ENCODE assay signal across 8 cellular contexts in genomic region chr21:13980115-13980662, GRCh38.
DNase-seq lines count a peak whose midpoint lies in the region; ATAC-seq and TF ChIP-seq lines count a peak whose summit lies in the region.
"Not testable (repeated sequence)": the region's sequence is repeated elsewhere in the genome, so short reads cannot be mapped to it uniquely, and the experiment has no call there.

No MANE protein-coding gene starts in this region.

- peak overlapping the region; percentile 82 for H2AFZ ChIP-seq in mammary epithelial cell (ENCODE audit: low read depth, low read length)

- H3K4me2 ChIP-seq in mammary epithelial cell (ENCODE audit: insufficient read depth, low read depth, low read length) = peak overlapping the region; percentile 68

- not testable (repeated sequence) for H3K4me1 ChIP-seq in mammary epithelial cell (ENCODE audit: insufficient read depth, low read length)

- intact Hi-C loops in mammary epithelial cell (cut with micrococcal nuclease) = loop anchor here (5.0 kb wide), 1 partner anchor 137 kb away; no protein-coding TSS in a partner anchor

- CTCF ChIA-PET in mammary epithelial cell (lab: Charles Lee; ENCODE audit: low non-redundant PET) = not testable (repeated sequence)

- H3K36me3 ChIP-seq in mammary epithelial cell (ENCODE audit: insufficient read depth, low read length) = not testable (repeated sequence)

- not testable (repeated sequence) for H3K27me3 ChIP-seq in mammary epithelial cell (ENCODE audit: insufficient read depth, low read length)

- H3K27ac ChIP-seq in C4-2B; mammary epithelial cell (ENCODE audit: insufficient read depth, low read depth, low read length): not testable (repeated sequence)

- peak; percentile 88 for ATAC-seq in GM19324 (IDR thresholded peaks at IDR 0.05; ENCODE audit: low FRiP score, unreplicated experiment)
- ATAC-seq in HG03097 (IDR thresholded peaks at IDR 0.05; ENCODE audit: low FRiP score, unreplicated experiment) = peak; percentile 97

- in situ Hi-C loops in mammary epithelial cell (cut with MboI; ENCODE audit: low sequenced_read_pairs in 2 of 2) = not testable (repeated sequence)

- TF ChIP-seq CTCF in C4-2B (conservative IDR thresholded peaks at IDR 0.05) (peak; percentile 57), mammary epithelial cell (conservative IDR thresholded peaks at IDR 0.05 in 1 of 2, IDR thresholded peaks at IDR 0.05 in 1 of 2; ENCODE audit: extremely low read depth in 1 of 2, insufficient read depth in 1 of 2, low read depth in 1 of 2, low read length in 2 of 2) (peak; percentile 30 to 66)

- H3K9me3 ChIP-seq in mammary epithelial cell (replicated peaks; ENCODE audit: insufficient read depth, low read length) = not testable (repeated sequence)

- H3K4me3 ChIP-seq in mammary epithelial cell (replicated peaks in 1 of 3; ENCODE audit: insufficient read depth in 1 of 3, low read depth in 2 of 3, low read length in 3 of 3) = peak overlapping the region; percentile 32 to 46 (median 39)

- 0% methylated on average over 11 of the region's 42 CpGs for WGBS in mammary epithelial cell (ENCODE audit: low coverage, missing lambda C conversion rate)

- H4K20me1 ChIP-seq in mammary epithelial cell (ENCODE audit: insufficient read depth, low read length) = not testable (repeated sequence)

- peak; percentile 76 for DNase-seq in NCI-H2171 treated with DMSO at 0.1 percent for 48 hours (lab: John Stamatoyannopoulos, UW)
- peak; percentile 7 to 43 for DNase-seq in activated CD4-positive, alpha-beta T cell treated with anti-CD3 and anti-CD28 coated beads for 4 hours
- peak; percentile 37 for DNase-seq in mammary epithelial cell
- DNase-seq in kidney tubule cell (ENCODE audit: low spot score) = peak; percentile 88
- peak in 2 of 3 donors; percentile 13 to 36 for DNase-seq in stimulated activated CD4-positive, alpha-beta T cell treated with anti-CD3 and anti-CD28 coated beads, TNF-alpha, amount 100 ng/mL, for 1 hour (ENCODE audit: low read depth in 3 of 3, low spot score in 1 of 3)

- dilution Hi-C loops in mammary epithelial cell (cut with HindIII; ENCODE audit: low sequenced_read_pairs) = not testable (repeated sequence)

- H3K9ac ChIP-seq in mammary epithelial cell (ENCODE audit: insufficient read depth, low read length) = not testable (repeated sequence)

- H3K79me2 ChIP-seq in mammary epithelial cell (ENCODE audit: insufficient read depth, low read length) = not testable (repeated sequence)

- BruUV-seq in mammary epithelial cell (replicated peaks; lab: Mats Ljungman, UMichigan) = not testable (repeated sequence)

Comparison
In these comparisons a context has a peak if more than half of its experiments do, and no peak if none do; other contexts are left out.
1. DNase-seq: peak in every context shown above with its lines; median percentile 88 in kidney tubule cell; 76 in NCI-H2171 treated with DMSO at 0.1 percent for 48 hours; 37 in mammary epithelial cell; 25 in activated CD4-positive, alpha-beta T cell treated with anti-CD3 and anti-CD28 coated beads for 4 hours; 24 in stimulated activated CD4-positive, alpha-beta T cell treated with anti-CD3 and anti-CD28 coated beads, TNF-alpha, amount 100 ng/mL, for 1 hour.